Comparison of ENCODE assay signal across 11 cellular contexts in the genomic region with DNA sequence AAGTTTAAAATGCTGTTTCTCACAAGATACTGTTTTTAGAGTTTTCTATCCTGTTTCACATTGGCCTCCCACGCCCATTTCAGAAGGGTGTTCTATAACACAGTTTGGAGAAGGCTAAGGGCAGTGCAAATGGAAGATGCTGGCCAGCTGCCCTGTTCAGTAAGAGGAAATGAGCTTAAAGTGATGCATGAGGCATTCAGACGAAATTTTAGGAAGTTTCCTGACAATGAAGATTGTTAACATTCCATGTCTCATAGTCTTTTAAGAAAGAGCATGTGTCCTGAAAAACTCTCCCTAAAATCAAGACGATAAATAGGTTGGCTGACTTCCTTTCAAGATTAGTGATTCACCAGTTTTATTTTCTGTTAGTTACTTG.
A peak's percentile ranks its signal among the peaks of the same experiment; 100 is the strongest.
DNase-seq lines count a peak whose midpoint lies in the region; ATAC-seq and TF ChIP-seq lines count a peak whose summit lies in the region.
"Had no signal": no experiment of that assay in that cellular context is flagged by ENCODE, and none has a peak within 500 bp of the region (broad histone marks: within the 10 kb centered on the region; RNA-seq: fewer than 3 reads in every experiment).

No MANE protein-coding gene starts in this region.

- peaks cover 9% of the 10 kb centered on the region for H3K4me1 Mint-ChIP-seq in activated CD4-positive, alpha-beta memory T cell treated with anti-CD3 and anti-CD28 coated beads for 36 hours (ENCODE audit: low read depth)

- no peaks in the 10 kb centered on the region for H3K36me3 Mint-ChIP-seq in activated CD4-positive, alpha-beta memory T cell treated with anti-CD3 and anti-CD28 coated beads for 36 hours

- TF ChIP-seq CTCF in BJ (IDR thresholded peaks at IDR 0.05; ENCODE audit: insufficient read depth, low read depth, low read length), result no peak

- H3K36me3 ChIP-seq in BJ (ENCODE audit: control insufficient read depth, insufficient read depth, low read length) (0 out of 2 replicates have a peak, but pooled peaks cover 1% of the 10 kb centered on the region), MG63 (no peaks in the 10 kb centered on the region; the same call in 1 of the 2 replicates)
- H3K36me3 ChIP-seq: upper lobe of left lung had no signal

- no peaks in the 10 kb centered on the region for H3K9me3 Mint-ChIP-seq in activated CD4-positive, alpha-beta memory T cell treated with anti-CD3 and anti-CD28 coated beads for 36 hours

- ATAC-seq in GM21737 (IDR thresholded peaks at IDR 0.05; ENCODE audit: unreplicated experiment), result no peak

- H3K27me3 ChIP-seq in BJ (ENCODE audit: control insufficient read depth, insufficient read depth, low read length) (no peaks in the 10 kb centered on the region), MG63 (no peaks in the 10 kb centered on the region)
- H3K27me3 ChIP-seq: upper lobe of left lung had no signal

- no peak overlapping the region for H3K4me3 ChIP-seq in BJ (ENCODE audit: low read depth, low read length)
- H3K4me3 ChIP-seq in MG63, result no peak overlapping the region
- H3K4me3 ChIP-seq: upper lobe of left lung had no signal

- CTCF ChIA-PET in BJ (lab: Yijun Ruan, JAX), result no interaction called here
- CTCF ChIA-PET in activated CD4-positive, alpha-beta memory T cell treated with anti-CD3 and anti-CD28 coated beads for 36 hours (lab: Charles Lee), result no interaction called here

- intact Hi-C loops in posterior cingulate gyrus (cut with DNase I), result no loop called here
- intact Hi-C loops in activated CD4-positive, alpha-beta memory T cell treated with anti-CD3 and anti-CD28 coated beads for 36 hours (cut with micrococcal nuclease), result no loop called here

- no peak overlapping the region for H3K27ac Mint-ChIP-seq in activated CD4-positive, alpha-beta memory T cell treated with anti-CD3 and anti-CD28 coated beads for 36 hours

- H3K4me3 Mint-ChIP-seq in activated CD4-positive, alpha-beta memory T cell treated with anti-CD3 and anti-CD28 coated beads for 36 hours, result no peak overlapping the region

- DNase-seq in BJ (ENCODE audit: low read depth) (peak; percentile 74), MG63 (peak; percentile 79), dedifferentiated amniotic fluid mesenchymal stem cell (ENCODE audit: extremely low spot score) (peak; percentile 76), left kidney (ENCODE audit: low read depth, low spot score) (peak; percentile 38), NCI-H2029 treated with DMSO at 0.1 percent for 48 hours (lab: John Stamatoyannopoulos, UW) (no peak), posterior cingulate gyrus (no peak)
- DNase-seq in activated CD4-positive, alpha-beta memory T cell treated with anti-CD3 and anti-CD28 coated beads for 36 hours, result no peak
- DNase-seq: Calu3, hippocampal formation, upper lobe of left lung had no signal

- H3K9me3 ChIP-seq in MG63, result no peaks in the 10 kb centered on the region
- H3K9me3 ChIP-seq: upper lobe of left lung had no signal

- POLR2A ChIA-PET in BJ (lab: Charles Lee), result no interaction called here
- POLR2A ChIA-PET in activated CD4-positive, alpha-beta memory T cell treated with anti-CD3 and anti-CD28 coated beads for 36 hours (lab: Charles Lee), result no interaction called here

- H3K27me3 Mint-ChIP-seq in activated CD4-positive, alpha-beta memory T cell treated with anti-CD3 and anti-CD28 coated beads for 36 hours, result no peaks in the 10 kb centered on the region

Comparison
In these comparisons a context has a peak if more than half of its experiments do, and no peak if none do; other contexts are left out.
1. DNase-seq: peak in BJ (single experiment), MG63 (single experiment), dedifferentiated amniotic fluid mesenchymal stem cell (single experiment) and left kidney (single experiment); none in NCI-H2029 treated with DMSO at 0.1 percent for 48 hours (single experiment), posterior cingulate gyrus (0 of 10) and activated CD4-positive, alpha-beta memory T cell treated with anti-CD3 and anti-CD28 coated beads for 36 hours (single experiment).